ENCODE assay signal across 1 cellular context in genomic region chr7:2001601-2002442, GRCh38.
TF ChIP-seq lines count a peak whose summit lies in the region.

No MANE protein-coding gene starts in this region.

TF ChIP-seq in GM23338, 12 proteins besides CTCF, POLR2A, EP300 and RAD21 (continued from another document):
- TF ChIP-seq, protein P1, sequence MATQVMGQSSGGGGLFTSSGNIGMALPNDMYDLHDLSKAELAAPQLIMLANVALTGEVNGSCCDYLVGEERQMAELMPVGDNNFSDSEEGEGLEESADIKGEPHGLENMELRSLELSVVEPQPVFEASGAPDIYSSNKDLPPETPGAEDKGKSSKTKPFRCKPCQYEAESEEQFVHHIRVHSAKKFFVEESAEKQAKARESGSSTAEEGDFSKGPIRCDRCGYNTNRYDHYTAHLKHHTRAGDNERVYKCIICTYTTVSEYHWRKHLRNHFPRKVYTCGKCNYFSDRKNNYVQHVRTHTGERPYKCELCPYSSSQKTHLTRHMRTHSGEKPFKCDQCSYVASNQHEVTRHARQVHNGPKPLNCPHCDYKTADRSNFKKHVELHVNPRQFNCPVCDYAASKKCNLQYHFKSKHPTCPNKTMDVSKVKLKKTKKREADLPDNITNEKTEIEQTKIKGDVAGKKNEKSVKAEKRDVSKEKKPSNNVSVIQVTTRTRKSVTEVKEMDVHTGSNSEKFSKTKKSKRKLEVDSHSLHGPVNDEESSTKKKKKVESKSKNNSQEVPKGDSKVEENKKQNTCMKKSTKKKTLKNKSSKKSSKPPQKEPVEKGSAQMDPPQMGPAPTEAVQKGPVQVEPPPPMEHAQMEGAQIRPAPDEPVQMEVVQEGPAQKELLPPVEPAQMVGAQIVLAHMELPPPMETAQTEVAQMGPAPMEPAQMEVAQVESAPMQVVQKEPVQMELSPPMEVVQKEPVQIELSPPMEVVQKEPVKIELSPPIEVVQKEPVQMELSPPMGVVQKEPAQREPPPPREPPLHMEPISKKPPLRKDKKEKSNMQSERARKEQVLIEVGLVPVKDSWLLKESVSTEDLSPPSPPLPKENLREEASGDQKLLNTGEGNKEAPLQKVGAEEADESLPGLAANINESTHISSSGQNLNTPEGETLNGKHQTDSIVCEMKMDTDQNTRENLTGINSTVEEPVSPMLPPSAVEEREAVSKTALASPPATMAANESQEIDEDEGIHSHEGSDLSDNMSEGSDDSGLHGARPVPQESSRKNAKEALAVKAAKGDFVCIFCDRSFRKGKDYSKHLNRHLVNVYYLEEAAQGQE (IDR thresholded peaks at IDR 0.05; ENCODE audit: unreplicated experiment), result no peak
- no peak for TF ChIP-seq ZNF331 (CRISPR knock-in tag; IDR thresholded peaks at IDR 0.05; ENCODE audit: low read depth)
- no peak for TF ChIP-seq EZH2phosphoT487 (IDR thresholded peaks at IDR 0.05; ENCODE audit: unreplicated experiment)
